ENCODE assay signal across 32 cellular contexts in genomic region chr9:109083813-109084405, GRCh38.
"Had no signal": no experiment of that assay in that cellular context is flagged by ENCODE, and none has a peak within 500 bp of the region (broad histone marks: within the 10 kb centered on the region; RNA-seq: fewer than 3 reads in every experiment).

No MANE protein-coding gene starts in this region.

- H3K4me1 Mint-ChIP-seq: immature natural killer cell; stimulated activated effector memory CD8-positive, alpha-beta T cell treated with anti-CD3 and anti-CD28 coated beads, Interleukin-12 subunit alpha, Interleukin-12 subunit beta, amount 100 ng/mL, for 72 hours had no signal

- H3K9me3 Mint-ChIP-seq: dendritic cell treated with granulocyte-macrophage colony-stimulating factor and Interleukin-4, amounts not matched to agents 40 ng/mL and 50 ng/mL, for 4 days; endodermal cell; immature natural killer cell; naive thymus-derived CD8-positive, alpha-beta T cell; stimulated activated effector memory CD8-positive, alpha-beta T cell treated with anti-CD3 and anti-CD28 coated beads, Interleukin-12 subunit alpha, Interleukin-12 subunit beta, amount 100 ng/mL, for 72 hours; type B pancreatic cell had no signal

- FAIRE-seq: urothelium cell line had no signal

- H3K27me3 Mint-ChIP-seq: dendritic cell treated with granulocyte-macrophage colony-stimulating factor and Interleukin-4, amounts not matched to agents 40 ng/mL and 50 ng/mL, for 4 days; naive thymus-derived CD8-positive, alpha-beta T cell; type B pancreatic cell had no signal

- DNase-seq: colonic mucosa; effector CD8-positive, alpha-beta T cell; endodermal cell; foreskin melanocyte; glutamatergic neuron; heart right ventricle; hippocampal formation; immature natural killer cell; islet precursor cell; kidney glomerular epithelial cell; mammary epithelial cell; mesendoderm; naive thymus-derived CD8-positive, alpha-beta T cell; occipital lobe; ovary; posterior cingulate gyrus; psoas muscle; right cardiac atrium; sigmoid colon; stimulated activated CD4-positive, alpha-beta T cell treated with anti-CD3 and anti-CD28 coated beads, Interleukin-2, amount 100 ng/mL, for 24 hours; stimulated activated CD4-positive, alpha-beta T cell treated with anti-CD3 and anti-CD28 coated beads, Interleukin-4, amount 100 ng/mL, for 24 hours; stimulated activated naive CD4-positive, alpha-beta T cell treated with Interleukin-2 at 50 U/mL for 16 hours; stomach; substantia nigra; testis; tibial artery had no signal

- H3K4me1 ChIP-seq: colonic mucosa, psoas muscle, testis, tibial artery had no signal

- H3K4me3 Mint-ChIP-seq: dendritic cell treated with granulocyte-macrophage colony-stimulating factor and Interleukin-4, amounts not matched to agents 40 ng/mL and 50 ng/mL, for 4 days; endodermal cell; immature natural killer cell; naive thymus-derived CD8-positive, alpha-beta T cell; stimulated activated effector memory CD8-positive, alpha-beta T cell treated with anti-CD3 and anti-CD28 coated beads, Interleukin-12 subunit alpha, Interleukin-12 subunit beta, amount 100 ng/mL, for 72 hours; type B pancreatic cell had no signal

- H3K4me3 ChIP-seq: colonic mucosa, esophagus muscularis mucosa, heart right ventricle, ovary, psoas muscle, sigmoid colon, stomach, testis, tibial artery had no signal

- H3K27ac Mint-ChIP-seq: dendritic cell treated with granulocyte-macrophage colony-stimulating factor and Interleukin-4, amounts not matched to agents 40 ng/mL and 50 ng/mL, for 4 days; endodermal cell; immature natural killer cell; stimulated activated effector memory CD8-positive, alpha-beta T cell treated with anti-CD3 and anti-CD28 coated beads, Interleukin-12 subunit alpha, Interleukin-12 subunit beta, amount 100 ng/mL, for 72 hours; type B pancreatic cell had no signal

- H3K27me3 ChIP-seq: colonic mucosa, esophagus muscularis mucosa, heart right ventricle, ovary, sigmoid colon, stomach, testis, tibial artery had no signal

- H3K9me3 ChIP-seq: colonic mucosa, esophagus muscularis mucosa, heart right ventricle, ovary, psoas muscle, sigmoid colon, stomach, testis, tibial artery had no signal

- H3K36me3 ChIP-seq: colonic mucosa, ovary had no signal

- H3K27ac ChIP-seq: colonic mucosa, epithelial cell of prostate, esophagus muscularis mucosa, heart right ventricle, ovary, psoas muscle, sigmoid colon, stomach, testis, tibial artery had no signal
